Comparison of ENCODE assay signal across 8 cellular contexts in genomic region chr1:172135076-172135672, GRCh38.
DNase-seq lines count a peak whose midpoint lies in the region; ATAC-seq and TF ChIP-seq lines count a peak whose summit lies in the region.

No MANE protein-coding gene starts in this region.

- no peaks in the 10 kb centered on the region for H4K20me1 ChIP-seq in DND-41 (ENCODE audit: insufficient read depth, low read length)

- no peak overlapping the region for H3K4me3 ChIP-seq in DND-41 (ENCODE audit: low read depth in 1 of 2, low read length in 2 of 2)
- H3K4me3 ChIP-seq in adipocyte (ENCODE audit: low read length): no peak overlapping the region
- no peak overlapping the region for H3K4me3 ChIP-seq in stomach
- H3K4me3 ChIP-seq in H7 (ENCODE audit: insufficient read depth, low read depth, low read length): no peak overlapping the region

- H3K4me2 ChIP-seq in DND-41 (ENCODE audit: insufficient read depth, low read length): no peak overlapping the region

- TF ChIP-seq EP300 in stomach (IDR thresholded peaks at IDR 0.05): no peak

- ATAC-seq in DND-41 (ENCODE audit: insufficient read depth, low read depth) (0 out of 3 replicates have a peak, but pooled peaks have one; percentile 52), HG03175 (IDR thresholded peaks at IDR 0.05; ENCODE audit: unreplicated experiment) (peak; percentile 67), HG03469 (IDR thresholded peaks at IDR 0.05; ENCODE audit: unreplicated experiment) (no peak)

- H3K9me3 ChIP-seq in DND-41 (ENCODE audit: insufficient read depth, low read length, severe bottlenecking) (no peaks in the 10 kb centered on the region), adipocyte (ENCODE audit: control insufficient read depth, low read length) (no peaks in the 10 kb centered on the region), stomach (no peaks in the 10 kb centered on the region)

- H3K27me3 ChIP-seq in DND-41 (ENCODE audit: insufficient read depth, low read length, poor library complexity) (no peaks in the 10 kb centered on the region), adipocyte (replicated peaks; ENCODE audit: control insufficient read depth, insufficient read depth, low read length) (no peaks in the 10 kb centered on the region), stomach (no peaks in the 10 kb centered on the region), H7 (ENCODE audit: control insufficient read depth, insufficient read depth, low read length) (no peaks in the 10 kb centered on the region)

- no peak for TF ChIP-seq POLR2A in stomach (IDR thresholded peaks at IDR 0.05)

- H3K36me3 ChIP-seq in DND-41 (ENCODE audit: insufficient read depth, low read length) (no peaks in the 10 kb centered on the region), adipocyte (ENCODE audit: control insufficient read depth, insufficient read depth, low read length, severe bottlenecking) (peaks cover 20% of the 10 kb centered on the region), stomach (no peaks in the 10 kb centered on the region), H7 (replicated peaks; ENCODE audit: control insufficient read depth, insufficient read depth, low read length) (no peaks in the 10 kb centered on the region)

- WGBS in stomach, 5 donors: 69 to 87% (median 84%) methylated on average over 2 of the region's 2 CpGs

- no peaks in the 10 kb centered on the region for H3K79me2 ChIP-seq in DND-41 (ENCODE audit: insufficient read depth, low read length)

- DNase-seq in DND-41 (peak; percentile 10), adipocyte (ENCODE audit: low read depth) (peak; percentile 40), lung microvascular endothelial cell (ENCODE audit: low read depth in 2 of 2) (peak; percentile 16 to 25), stomach (no peak), AG20443 (ENCODE audit: low spot score) (no peak), H7 (no peak)

- peak; percentile 60 for TF ChIP-seq CTCF in DND-41 (IDR thresholded peaks at IDR 0.05; ENCODE audit: borderline replicate concordance, extremely low read depth, low read length, poor library complexity, severe bottlenecking)
- peak in 3 of 7 experiments; percentile 8 to 43 (median 18) for TF ChIP-seq CTCF in stomach (IDR thresholded peaks at IDR 0.05)

- H2AFZ ChIP-seq in DND-41 (ENCODE audit: low read depth, low read length): no peak overlapping the region

- H3K27ac ChIP-seq in DND-41 (ENCODE audit: low read length): no peak overlapping the region
- no peak overlapping the region for H3K27ac ChIP-seq in stomach

- no peak overlapping the region for H3K9ac ChIP-seq in DND-41 (ENCODE audit: low read depth, low read length)
- H3K9ac ChIP-seq in adipocyte (ENCODE audit: low read length): peak overlapping the region; percentile 65

- H3K4me1 ChIP-seq in DND-41 (ENCODE audit: insufficient read depth, low read length): no peaks in the 10 kb centered on the region
- H3K4me1 ChIP-seq in adipocyte (ENCODE audit: control insufficient read depth, insufficient read depth, low read length): peaks cover 41% of the 10 kb centered on the region
- H3K4me1 ChIP-seq in stomach: peaks cover 0 to 21% (median 5%) of the 10 kb centered on the region in 4 donors

- intact Hi-C loops in stomach (cut with DNase I; ENCODE audit: low total_unique reads): no loop called here

Comparison
In these comparisons a context has a peak if more than half of its experiments do, and no peak if none do; other contexts are left out.
1. DNase-seq: peak in DND-41 (single experiment), adipocyte (single experiment) and lung microvascular endothelial cell (2 of 2); none in stomach (single experiment), AG20443 (single experiment) and H7 (single experiment).